10 cellular contexts compared by ENCODE assay signal in the genomic region with DNA sequence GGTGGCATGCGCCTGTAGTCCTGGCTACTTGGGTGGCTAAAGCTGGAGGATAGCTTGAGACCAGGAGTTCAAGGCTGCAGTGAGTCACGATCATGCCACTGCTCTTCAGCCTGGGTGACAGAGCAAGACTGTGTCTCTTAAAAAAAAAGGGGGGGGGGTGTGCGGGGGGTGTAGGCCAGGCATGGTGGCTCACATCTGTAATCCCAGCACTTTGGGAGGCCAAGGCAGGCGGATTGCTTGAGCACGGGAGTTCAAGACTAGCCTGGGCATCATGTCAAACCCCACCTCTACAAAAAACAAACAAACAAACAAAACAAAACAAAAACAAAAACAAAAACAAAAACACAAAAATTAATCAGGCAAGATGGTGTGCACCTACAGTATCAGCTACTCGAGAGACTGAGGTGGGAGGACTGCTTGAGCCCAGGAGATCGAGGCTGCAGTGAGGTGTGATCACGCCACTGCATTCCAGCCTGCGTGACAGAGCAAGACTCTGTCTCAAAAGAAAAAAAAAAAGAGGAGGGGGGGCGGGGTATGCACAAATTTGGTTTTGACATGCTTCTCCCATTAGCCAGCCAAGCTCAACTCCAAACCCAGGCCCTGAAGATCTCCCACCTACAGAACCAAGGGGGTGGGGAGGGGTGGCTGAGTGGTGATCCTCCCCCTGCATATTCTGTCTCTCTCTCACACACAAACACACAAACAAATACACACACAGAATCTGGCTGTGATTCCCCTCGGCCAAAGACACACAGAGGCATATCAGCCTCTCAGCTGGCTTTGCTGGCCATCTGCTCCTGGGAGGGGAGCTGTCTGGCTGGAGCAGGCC. TPM values are rescaled to one million over a fixed set of nuclear protein-coding genes. Genes with fewer than 3 reads are reported as not detected.
A peak's percentile ranks its signal among the peaks of the same experiment; 100 is the strongest.
DNase-seq lines count a peak whose midpoint lies in the region; ATAC-seq, FAIRE-seq and TF ChIP-seq lines count a peak whose summit lies in the region.
"Had no signal": no experiment of that assay in that cellular context is flagged by ENCODE, and none has a peak within 500 bp of the region (broad histone marks: within the 10 kb centered on the region; RNA-seq: fewer than 3 reads in every experiment).

No MANE protein-coding gene starts in this region.

- no peak overlapping the region for H3K4me2 ChIP-seq in GM23248 (ENCODE audit: unreplicated experiment)

- no peak overlapping the region for H3K27ac ChIP-seq in GM23248

- no peaks in the 10 kb centered on the region for H3K9me3 ChIP-seq in GM23248 (ENCODE audit: low read depth)

- H3K4me3 ChIP-seq in GM23248: no peak overlapping the region

- no peaks in the 10 kb centered on the region for H3K36me3 ChIP-seq in GM23248 (ENCODE audit: low read depth)

- H3K27me3 ChIP-seq in GM23248 (replicated peaks; ENCODE audit: insufficient read depth): no peaks in the 10 kb centered on the region

- no peak overlapping the region for H3K9ac ChIP-seq in GM23248

- WGBS in GM23248 (ENCODE audit: low coverage in 1 of 2, low lambda C conversion rate in 2 of 2, missing lambda C conversion rate in 2 of 2), 2 experiments: 64 to 66% methylated on average over 10 to 11 of the region's 11 CpGs

- peak; percentile 19; the same call in 1 of the 2 replicates for TF ChIP-seq POLR2A in Raji (IDR thresholded peaks at IDR 0.05; ENCODE audit: insufficient read depth, low read depth, low read length)
- TF ChIP-seq POLR2A in H54 (IDR thresholded peaks at IDR 0.05; ENCODE audit: low read depth, low read length): no peak

- no peaks in the 10 kb centered on the region for H3K79me2 ChIP-seq in GM23248 (ENCODE audit: insufficient read depth)

- H3K9me2 ChIP-seq in GM23248 (ENCODE audit: insufficient read depth): no peaks in the 10 kb centered on the region

- H3K4me1 ChIP-seq in GM23248 (ENCODE audit: insufficient read depth): no peaks in the 10 kb centered on the region

- no peaks in the 10 kb centered on the region for H3F3A ChIP-seq in GM23248 (ENCODE audit: insufficient read depth)

- in situ Hi-C loops in GM23248 (cut with MboI): no loop called here

- DNase-seq in GM23248: peak; percentile 17
- peak; percentile 86 for DNase-seq in globus pallidus (ENCODE audit: low spot score)
- peak; percentile 27 for DNase-seq in retina
- no peak for DNase-seq in NCI-H2196 (lab: John Stamatoyannopoulos, UW; ENCODE audit: unreplicated experiment)
- DNase-seq in GDM1 (lab: John Stamatoyannopoulos, UW): no peak
- no peak for DNase-seq in H54 (ENCODE audit: insufficient read length, low spot score)
- DNase-seq: NCI-H1417 treated with DMSO at 0.1 percent for 48 hours had no signal

- H4K20me1 ChIP-seq in GM23248 (ENCODE audit: insufficient read depth): no peaks in the 10 kb centered on the region

- H2AFZ ChIP-seq in GM23248: no peak overlapping the region

- ATAC-seq in HG03469 (IDR thresholded peaks at IDR 0.05; ENCODE audit: unreplicated experiment): no peak

- FAIRE-seq in H54 (lab: Jason Lieb, UNC): no peak

RNA-seq across cellular contexts. Expression of a gene that starts 3.1 kb away (rescaled TPM):
- total RNA-seq in GM23248 (2014; rRNA removed; shearing (Covaris generic)): not detected in 2 replicates
- polyA plus RNA-seq in GM23248 (2016; fragmentation: Nextera tagmentation; extraction: Ambion mirVana): 0.08 TPM in 1 of 2 replicates, not detected in the other
- total RNA-seq: myocyte had no signal

RNA-seq across cellular contexts. Expression of a gene that starts 59.5 kb away (rescaled TPM):
- total RNA-seq in GM23248 (2014; rRNA removed; shearing (Covaris generic)): 52.7 and 53.0 TPM in 2 replicates
- polyA plus RNA-seq in GM23248 (2016; fragmentation: Nextera tagmentation; extraction: Ambion mirVana): 98.6 and 101 TPM in 2 replicates

Comparison
In these comparisons a context has a peak if more than half of its experiments do, and no peak if none do; other contexts are left out.
1. DNase-seq: peak in GM23248 (single experiment), globus pallidus (single experiment) and retina (single experiment); none in NCI-H2196 (single experiment), GDM1 (single experiment) and H54 (single experiment).